Comparison of ENCODE assay signal across 24 cellular contexts in the genomic region with DNA sequence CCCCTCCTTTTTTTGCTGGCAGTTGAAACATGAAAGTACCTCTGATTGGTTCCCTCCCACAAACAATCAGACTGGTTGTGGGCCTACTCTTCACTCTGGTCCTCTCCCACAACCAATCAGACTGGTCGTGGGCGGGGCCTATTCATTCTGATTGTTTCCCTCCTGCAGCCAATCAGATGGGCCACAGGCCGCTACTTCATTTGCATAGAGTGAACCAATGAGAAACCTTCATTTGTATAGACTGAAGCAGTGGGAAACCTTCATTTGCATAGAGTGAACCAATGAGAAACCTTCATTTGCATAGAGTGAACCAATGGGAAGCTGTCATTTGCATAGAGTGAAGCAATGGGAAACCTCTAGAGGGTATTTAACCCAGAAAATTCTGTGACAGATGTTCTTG. TPM values are rescaled to one million over a fixed set of nuclear protein-coding genes. Genes with fewer than 3 reads are reported as not detected.
DNase-seq lines count a peak whose midpoint lies in the region; ATAC-seq and TF ChIP-seq lines count a peak whose summit lies in the region.
"Had no signal": no experiment of that assay in that cellular context is flagged by ENCODE, and none has a peak within 500 bp of the region (broad histone marks: within the 10 kb centered on the region; RNA-seq: fewer than 3 reads in every experiment).

No MANE protein-coding gene starts in this region.

- H2BK5ac ChIP-seq in H9 (ENCODE audit: insufficient read length, low read length) = no peak overlapping the region

- peaks cover 10 to 14% of the 10 kb centered on the region in 2 experiments for H3K9me3 Mint-ChIP-seq in H9
- H3K9me3 Mint-ChIP-seq: T-helper 1 cell treated with Interleukin-12 subunit alpha and Interleukin-12 subunit beta and Interleukin-4 antibody, amounts not matched to agents 30 μg/mL and 1 μg/mL, for 36 hours had no signal

- H2BK15ac ChIP-seq in H9 (ENCODE audit: low read depth, low read length) = no peak overlapping the region

- H4K5ac ChIP-seq in H9 (ENCODE audit: insufficient read length, low read depth, low read length) = no peak overlapping the region

- H3K4me1 ChIP-seq in BLaER1 treated with 17β-estradiol and CSF1 and Interleukin-3, amounts not matched to agents 10 nM and 100 nM = peaks cover 0 to 35% (median 18%) of the 10 kb centered on the region in 10 experiments; a peak in 13 of 20 replicates
- peaks cover 4% of the 10 kb centered on the region; the same call in 1 of the 2 replicates for H3K4me1 ChIP-seq in H9 (ENCODE audit: insufficient read depth, low read length)
- H3K4me1 ChIP-seq in osteoblast (ENCODE audit: insufficient read depth, low read length) = no peaks in the 10 kb centered on the region
- no peaks in the 10 kb centered on the region for H3K4me1 ChIP-seq in tibial artery
- H3K4me1 ChIP-seq: ascending aorta, heart left ventricle, Peyer's patch, upper lobe of left lung had no signal

- H3K27ac Mint-ChIP-seq in H9 = peak overlapping the region in 2 of 3 experiments; percentile 92 to 93; a peak in 2 of 7 replicates
- H3K27ac Mint-ChIP-seq: activated CD8-positive, alpha-beta T cell treated with anti-CD3 and anti-CD28 coated beads for 36 hours; activated naive CD8-positive, alpha-beta T cell; CD4-positive, CD25-positive, alpha-beta regulatory T cell; effector memory CD8-positive, alpha-beta T cell; naive thymus-derived CD8-positive, alpha-beta T cell; T-helper 1 cell treated with Interleukin-12 subunit alpha and Interleukin-12 subunit beta and Interleukin-4 antibody, amounts not matched to agents 30 μg/mL and 1 μg/mL, for 36 hours had no signal

- H3K4me3 ChIP-seq in BLaER1 treated with 17β-estradiol and CSF1 and Interleukin-3, amounts not matched to agents 10 nM and 100 nM = no peak overlapping the region
- H3K4me3 ChIP-seq in osteoblast (ENCODE audit: insufficient read depth, low read length) = no peak overlapping the region
- H3K4me3 ChIP-seq in tibial artery = no peak overlapping the region
- H3K4me3 ChIP-seq: ascending aorta, cardiac muscle cell, HAP-1, heart left ventricle, Peyer's patch, upper lobe of left lung had no signal

- no peaks in the 10 kb centered on the region for H4K20me1 ChIP-seq in BLaER1 treated with 17β-estradiol and CSF1 and Interleukin-3, amounts not matched to agents 10 nM and 100 nM
- H4K20me1 ChIP-seq in H9 (ENCODE audit: control insufficient read depth, insufficient read depth, insufficient read length) (no peaks in the 10 kb centered on the region), osteoblast (ENCODE audit: insufficient read depth, low read length) (no peaks in the 10 kb centered on the region)

- H3T11ph ChIP-seq in H9 (ENCODE audit: low read length) = no peak overlapping the region

- peaks cover 11 to 18% (median 16%) of the 10 kb centered on the region in 3 experiments for H3K36me3 Mint-ChIP-seq in H9 (ENCODE audit: insufficient read depth in 1 of 3, low read depth in 3 of 3)
- H3K36me3 Mint-ChIP-seq: CD4-positive, CD25-positive, alpha-beta regulatory T cell had no signal

- H3K14ac ChIP-seq in H9 (ENCODE audit: insufficient read depth, low read length) = no peak overlapping the region; the same call in 1 of the 2 replicates

- no peaks in the 10 kb centered on the region; a peak in 2 of 22 replicates for H3K36me3 ChIP-seq in BLaER1 treated with 17β-estradiol and CSF1 and Interleukin-3, amounts not matched to agents 10 nM and 100 nM
- H3K36me3 ChIP-seq in osteoblast (ENCODE audit: insufficient read depth, low read length) (no peaks in the 10 kb centered on the region), tibial artery (no peaks in the 10 kb centered on the region)
- H3K36me3 ChIP-seq: ascending aorta, cardiac muscle cell, HAP-1, heart left ventricle, Peyer's patch, upper lobe of left lung had no signal

- no peak overlapping the region for H3K4ac ChIP-seq in H9 (ENCODE audit: low read depth, low read length)

- H3K79me2 ChIP-seq in H9 (ENCODE audit: insufficient read depth, low read length) (no peaks in the 10 kb centered on the region), osteoblast (ENCODE audit: insufficient read depth, low read length) (no peaks in the 10 kb centered on the region)

- intact Hi-C loops in tibial artery (cut with DNase I; ENCODE audit: low total_unique reads) (no loop called here), sciatic nerve (cut with DNase I) (no loop called here)

- no peak overlapping the region for H3K23ac ChIP-seq in H9 (ENCODE audit: insufficient read length, low read depth, low read length)

- no peak overlapping the region for H3K56ac ChIP-seq in H9 (ENCODE audit: insufficient read length, low read depth, low read length)

- H3K4me2 ChIP-seq in BLaER1 treated with 17β-estradiol and CSF1 and Interleukin-3, amounts not matched to agents 10 nM and 100 nM = peak overlapping the region in 7 of 11 experiments; percentile 12 to 48 (median 21); a peak in 7 of 22 replicates
- H3K4me2 ChIP-seq in H9 (ENCODE audit: insufficient read depth, insufficient read length, low read length) = no peak overlapping the region
- H3K4me2 ChIP-seq in osteoblast (ENCODE audit: insufficient read depth, low read length) = no peak overlapping the region

- no peak for DNase-seq in H9
- peak; percentile 14 for DNase-seq in RKO (ENCODE audit: low spot score)
- peak; percentile 52 for DNase-seq in osteoblast (ENCODE audit: insufficient read length, low spot score, missing footprints)
- DNase-seq in tibial artery = no peak
- DNase-seq in GM19240 (ENCODE audit: insufficient read length, low spot score) = no peak
- no peak for DNase-seq in sciatic nerve (ENCODE audit: low spot score)
- DNase-seq: activated CD8-positive, alpha-beta T cell treated with anti-CD3 and anti-CD28 coated beads for 36 hours; CD4-positive, CD25-positive, alpha-beta regulatory T cell; cortex of kidney; effector memory CD8-positive, alpha-beta T cell; MM.1S; NCI-H1436 treated with DMSO at 0.1 percent for 48 hours; NCI-H510A; Peyer's patch; stimulated activated CD4-positive, alpha-beta T cell treated with anti-CD3 and anti-CD28 coated beads, Interleukin-2, amount 100 ng/mL, for 48 hours; upper lobe of left lung had no signal

- H2AFZ ChIP-seq in H9 (ENCODE audit: low read length) (no peak overlapping the region), osteoblast (ENCODE audit: low read length) (no peak overlapping the region)

- peaks cover 43 to 47% of the 10 kb centered on the region in 2 experiments for H3K4me1 Mint-ChIP-seq in H9
- H3K4me1 Mint-ChIP-seq: CD4-positive, CD25-positive, alpha-beta regulatory T cell had no signal

- WGBS in H9 (ENCODE audit: extremely low coverage, insufficient read length, low lambda C conversion rate) = no CpG with 5 or more reads among the region's 3 CpGs

- no peak overlapping the region for H4K8ac ChIP-seq in H9 (replicated peaks; ENCODE audit: insufficient read length, low read depth, low read length)

- no peaks in the 10 kb centered on the region for H3K79me1 ChIP-seq in H9 (ENCODE audit: insufficient read depth, low read depth, low read length, poor library complexity, severe bottlenecking)

- no peak for ATAC-seq in sciatic nerve
- ATAC-seq: activated CD8-positive, alpha-beta T cell treated with anti-CD3 and anti-CD28 coated beads for 36 hours; effector memory CD8-positive, alpha-beta T cell; heart left ventricle; naive thymus-derived CD8-positive, alpha-beta T cell had no signal

- TF ChIP-seq CTCF in H9 (conservative IDR thresholded peaks at IDR 0.05) (no peak), osteoblast (IDR thresholded peaks at IDR 0.05; ENCODE audit: extremely low read depth, low read depth, low read length) (no peak), tibial artery (IDR thresholded peaks at IDR 0.05) (no peak)

- no peak overlapping the region for H2BK12ac ChIP-seq in H9 (ENCODE audit: insufficient read length, low read depth, low read length)

- no peak overlapping the region for H3K9ac ChIP-seq in BLaER1 treated with 17β-estradiol and CSF1 and Interleukin-3, amounts not matched to agents 10 nM and 100 nM
- no peak overlapping the region for H3K9ac ChIP-seq in H9 (ENCODE audit: extremely low read depth, insufficient read length, low read length)

- H3K4me3 Mint-ChIP-seq in H9 = no peak overlapping the region
- H3K4me3 Mint-ChIP-seq: activated CD8-positive, alpha-beta T cell treated with anti-CD3 and anti-CD28 coated beads for 36 hours; activated naive CD8-positive, alpha-beta T cell; CD4-positive, CD25-positive, alpha-beta regulatory T cell; effector memory CD8-positive, alpha-beta T cell; naive thymus-derived CD8-positive, alpha-beta T cell; T-helper 1 cell treated with Interleukin-12 subunit alpha and Interleukin-12 subunit beta and Interleukin-4 antibody, amounts not matched to agents 30 μg/mL and 1 μg/mL, for 36 hours had no signal

- H2BK120ac ChIP-seq in H9 (ENCODE audit: low read depth, low read length, poor library complexity, severe bottlenecking) = no peak overlapping the region

- H3K27me3 ChIP-seq in BLaER1 treated with 17β-estradiol and CSF1 and Interleukin-3, amounts not matched to agents 10 nM and 100 nM = no peaks in the 10 kb centered on the region
- H3K27me3 ChIP-seq in H9 (ENCODE audit: insufficient read depth, low read length) = no peaks in the 10 kb centered on the region
- peaks cover 5% of the 10 kb centered on the region for H3K27me3 ChIP-seq in osteoblast (ENCODE audit: insufficient read depth, low read length)
- H3K27me3 ChIP-seq in tibial artery = peaks cover 0 to 9% of the 10 kb centered on the region in 2 donors
- H3K27me3 ChIP-seq: ascending aorta, cardiac muscle cell, heart left ventricle, Peyer's patch, upper lobe of left lung had no signal

- H3K27ac ChIP-seq in BLaER1 treated with 17β-estradiol and CSF1 and Interleukin-3, amounts not matched to agents 10 nM and 100 nM = peak overlapping the region in 2 of 11 experiments; percentile 16 to 19; a peak in 2 of 22 replicates
- H3K27ac ChIP-seq in H9 (ENCODE audit: insufficient read length, low read depth, low read length) (no peak overlapping the region), osteoblast (ENCODE audit: low read depth, low read length) (no peak overlapping the region), tibial artery (no peak overlapping the region)
- H3K27ac ChIP-seq: ascending aorta, cardiac muscle cell, heart left ventricle, Peyer's patch, upper lobe of left lung had no signal

- peaks cover 2% of the 10 kb centered on the region for H3K23me2 ChIP-seq in H9 (ENCODE audit: insufficient read length, low read depth, low read length, poor library complexity, severe bottlenecking)

- H2AK5ac ChIP-seq in H9 (ENCODE audit: insufficient read length, low read length) = no peak overlapping the region

- no peak overlapping the region for H4K91ac ChIP-seq in H9 (ENCODE audit: insufficient read length, low read depth, low read length)

- peaks cover 33 to 52% (median 38%) of the 10 kb centered on the region in 11 experiments for H3K9me3 ChIP-seq in BLaER1 treated with 17β-estradiol and CSF1 and Interleukin-3, amounts not matched to agents 10 nM and 100 nM (replicated peaks in 1 of 11)
- H3K9me3 ChIP-seq in H9 (ENCODE audit: control insufficient read depth, low read depth, low read length) (no peaks in the 10 kb centered on the region), osteoblast (ENCODE audit: low read depth, low read length) (no peaks in the 10 kb centered on the region), tibial artery (no peaks in the 10 kb centered on the region)
- H3K9me3 ChIP-seq: ascending aorta, HAP-1, heart left ventricle, upper lobe of left lung had no signal

- no peaks in the 10 kb centered on the region for H3K27me3 Mint-ChIP-seq in H9 (ENCODE audit: low read depth)
- H3K27me3 Mint-ChIP-seq: activated CD8-positive, alpha-beta T cell treated with anti-CD3 and anti-CD28 coated beads for 36 hours; CD4-positive, CD25-positive, alpha-beta regulatory T cell; naive thymus-derived CD8-positive, alpha-beta T cell had no signal

- no peak overlapping the region for H2BK20ac ChIP-seq in H9 (ENCODE audit: low read depth, low read length, poor library complexity, severe bottlenecking)

- H3K18ac ChIP-seq in H9 (ENCODE audit: insufficient read length, low read depth, low read length) = no peak overlapping the region

RNA-seq across cellular contexts. Expression of a gene that starts 55.2 kb away (rescaled TPM):
- total RNA-seq in H9 (2021) (22.8 and 28.3 TPM in 2 replicates), osteoblast (19.7 and 21.7 TPM in 2 replicates), sciatic nerve (28.1 TPM)

RNA-seq across cellular contexts. Expression of a gene that starts 55.3 kb away (rescaled TPM):
- total RNA-seq in H9 (2021) = 13.1 and 13.8 TPM in 2 replicates
- 24.2 and 29.2 TPM in 2 replicates for total RNA-seq in osteoblast
- total RNA-seq in sciatic nerve = 27.8 TPM

Comparison
In these comparisons a context has a peak if more than half of its experiments do, and no peak if none do; other contexts are left out.
1. H3K4me2 ChIP-seq: peak in BLaER1 treated with 17β-estradiol and CSF1 and Interleukin-3, amounts not matched to agents 10 nM and 100 nM (7 of 11); none in H9 (single experiment) and osteoblast (single experiment).
2. DNase-seq: peak in RKO (single experiment) and osteoblast (single experiment); none in H9 (single experiment), tibial artery (0 of 2), GM19240 (single experiment) and sciatic nerve (single experiment).